1 cellular context compared by ENCODE assay signal in genomic region chr12:58914457-58914856, GRCh38.
A peak's percentile ranks its signal among the peaks of the same experiment; 100 is the strongest.
TF ChIP-seq lines count a peak whose summit lies in the region.

No MANE protein-coding gene starts in this region.

TF ChIP-seq in HEK293, 187 proteins besides CTCF, POLR2A, EP300 and RAD21 (continued from another document):
- TF ChIP-seq, protein P1, sequence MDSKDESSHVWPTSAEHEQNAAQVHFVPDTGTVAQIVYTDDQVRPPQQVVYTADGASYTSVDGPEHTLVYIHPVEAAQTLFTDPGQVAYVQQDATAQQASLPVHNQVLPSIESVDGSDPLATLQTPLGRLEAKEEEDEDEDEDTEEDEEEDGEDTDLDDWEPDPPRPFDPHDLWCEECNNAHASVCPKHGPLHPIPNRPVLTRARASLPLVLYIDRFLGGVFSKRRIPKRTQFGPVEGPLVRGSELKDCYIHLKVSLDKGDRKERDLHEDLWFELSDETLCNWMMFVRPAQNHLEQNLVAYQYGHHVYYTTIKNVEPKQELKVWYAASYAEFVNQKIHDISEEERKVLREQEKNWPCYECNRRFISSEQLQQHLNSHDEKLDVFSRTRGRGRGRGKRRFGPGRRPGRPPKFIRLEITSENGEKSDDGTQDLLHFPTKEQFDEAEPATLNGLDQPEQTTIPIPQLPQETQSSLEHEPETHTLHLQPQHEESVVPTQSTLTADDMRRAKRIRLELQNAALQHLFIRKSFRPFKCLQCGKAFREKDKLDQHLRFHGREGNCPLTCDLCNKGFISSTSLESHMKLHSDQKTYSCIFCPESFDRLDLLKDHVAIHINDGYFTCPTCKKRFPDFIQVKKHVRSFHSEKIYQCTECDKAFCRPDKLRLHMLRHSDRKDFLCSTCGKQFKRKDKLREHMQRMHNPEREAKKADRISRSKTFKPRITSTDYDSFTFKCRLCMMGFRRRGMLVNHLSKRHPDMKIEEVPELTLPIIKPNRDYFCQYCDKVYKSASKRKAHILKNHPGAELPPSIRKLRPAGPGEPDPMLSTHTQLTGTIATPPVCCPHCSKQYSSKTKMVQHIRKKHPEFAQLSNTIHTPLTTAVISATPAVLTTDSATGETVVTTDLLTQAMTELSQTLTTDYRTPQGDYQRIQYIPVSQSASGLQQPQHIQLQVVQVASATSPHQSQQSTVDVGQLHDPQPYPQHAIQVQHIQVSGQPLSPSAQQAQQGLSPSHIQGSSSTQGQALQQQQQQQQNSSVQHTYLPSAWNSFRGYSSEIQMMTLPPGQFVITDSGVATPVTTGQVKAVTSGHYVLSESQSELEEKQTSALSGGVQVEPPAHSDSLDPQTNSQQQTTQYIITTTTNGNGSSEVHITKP (tag by site-specific recombination; IDR thresholded peaks at IDR 0.05) = no peak
- TF ChIP-seq, protein P2, sequence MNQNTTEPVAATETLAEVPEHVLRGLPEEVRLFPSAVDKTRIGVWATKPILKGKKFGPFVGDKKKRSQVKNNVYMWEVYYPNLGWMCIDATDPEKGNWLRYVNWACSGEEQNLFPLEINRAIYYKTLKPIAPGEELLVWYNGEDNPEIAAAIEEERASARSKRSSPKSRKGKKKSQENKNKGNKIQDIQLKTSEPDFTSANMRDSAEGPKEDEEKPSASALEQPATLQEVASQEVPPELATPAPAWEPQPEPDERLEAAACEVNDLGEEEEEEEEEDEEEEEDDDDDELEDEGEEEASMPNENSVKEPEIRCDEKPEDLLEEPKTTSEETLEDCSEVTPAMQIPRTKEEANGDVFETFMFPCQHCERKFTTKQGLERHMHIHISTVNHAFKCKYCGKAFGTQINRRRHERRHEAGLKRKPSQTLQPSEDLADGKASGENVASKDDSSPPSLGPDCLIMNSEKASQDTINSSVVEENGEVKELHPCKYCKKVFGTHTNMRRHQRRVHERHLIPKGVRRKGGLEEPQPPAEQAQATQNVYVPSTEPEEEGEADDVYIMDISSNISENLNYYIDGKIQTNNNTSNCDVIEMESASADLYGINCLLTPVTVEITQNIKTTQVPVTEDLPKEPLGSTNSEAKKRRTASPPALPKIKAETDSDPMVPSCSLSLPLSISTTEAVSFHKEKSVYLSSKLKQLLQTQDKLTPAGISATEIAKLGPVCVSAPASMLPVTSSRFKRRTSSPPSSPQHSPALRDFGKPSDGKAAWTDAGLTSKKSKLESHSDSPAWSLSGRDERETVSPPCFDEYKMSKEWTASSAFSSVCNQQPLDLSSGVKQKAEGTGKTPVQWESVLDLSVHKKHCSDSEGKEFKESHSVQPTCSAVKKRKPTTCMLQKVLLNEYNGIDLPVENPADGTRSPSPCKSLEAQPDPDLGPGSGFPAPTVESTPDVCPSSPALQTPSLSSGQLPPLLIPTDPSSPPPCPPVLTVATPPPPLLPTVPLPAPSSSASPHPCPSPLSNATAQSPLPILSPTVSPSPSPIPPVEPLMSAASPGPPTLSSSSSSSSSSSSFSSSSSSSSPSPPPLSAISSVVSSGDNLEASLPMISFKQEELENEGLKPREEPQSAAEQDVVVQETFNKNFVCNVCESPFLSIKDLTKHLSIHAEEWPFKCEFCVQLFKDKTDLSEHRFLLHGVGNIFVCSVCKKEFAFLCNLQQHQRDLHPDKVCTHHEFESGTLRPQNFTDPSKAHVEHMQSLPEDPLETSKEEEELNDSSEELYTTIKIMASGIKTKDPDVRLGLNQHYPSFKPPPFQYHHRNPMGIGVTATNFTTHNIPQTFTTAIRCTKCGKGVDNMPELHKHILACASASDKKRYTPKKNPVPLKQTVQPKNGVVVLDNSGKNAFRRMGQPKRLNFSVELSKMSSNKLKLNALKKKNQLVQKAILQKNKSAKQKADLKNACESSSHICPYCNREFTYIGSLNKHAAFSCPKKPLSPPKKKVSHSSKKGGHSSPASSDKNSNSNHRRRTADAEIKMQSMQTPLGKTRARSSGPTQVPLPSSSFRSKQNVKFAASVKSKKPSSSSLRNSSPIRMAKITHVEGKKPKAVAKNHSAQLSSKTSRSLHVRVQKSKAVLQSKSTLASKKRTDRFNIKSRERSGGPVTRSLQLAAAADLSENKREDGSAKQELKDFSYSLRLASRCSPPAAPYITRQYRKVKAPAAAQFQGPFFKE (tag by site-specific recombination; IDR thresholded peaks at IDR 0.05; ENCODE audit: borderline replicate concordance) = no peak
- TF ChIP-seq PRDM6 (tag by site-specific recombination; IDR thresholded peaks at IDR 0.05) (peak; percentile 55), ZBTB21 (tag by site-specific recombination; IDR thresholded peaks at IDR 0.05) (peak; percentile 44; the same call in 1 of the 2 replicates), ZNF776 (tag by site-specific recombination; IDR thresholded peaks at IDR 0.05; ENCODE audit: borderline replicate concordance) (no peak), ZNF132 (tag by site-specific recombination; IDR thresholded peaks at IDR 0.05; ENCODE audit: borderline replicate concordance) (no peak), ZNF830 (tag by site-specific recombination; IDR thresholded peaks at IDR 0.05; ENCODE audit: low read depth) (no peak), MEIS1 (CRISPR knock-in tag; IDR thresholded peaks at IDR 0.05; ENCODE audit: borderline replicate concordance) (no peak), WT1 (tag by site-specific recombination; IDR thresholded peaks at IDR 0.05) (peak; percentile 64; the same call in 1 of the 2 replicates), ZNF423 (tag by site-specific recombination; IDR thresholded peaks at IDR 0.05) (no peak), ZNF366 (tag by site-specific recombination; conservative IDR thresholded peaks at IDR 0.05) (peak; percentile 55; the same call in 1 of the 2 replicates), ZNF19 (tag by site-specific recombination; IDR thresholded peaks at IDR 0.05; ENCODE audit: low read depth) (no peak), ZNF629 (tag by site-specific recombination; IDR thresholded peaks at IDR 0.05) (peak; percentile 74), ZNF184 (tag by site-specific recombination; IDR thresholded peaks at IDR 0.05) (no peak), KLF7 (tag by site-specific recombination; IDR thresholded peaks at IDR 0.05; ENCODE audit: borderline replicate concordance) (no peak), ZNF10 (tag by site-specific recombination; IDR thresholded peaks at IDR 0.05) (no peak; the same call in 1 of the 2 replicates)
- TF ChIP-seq, protein P3, sequence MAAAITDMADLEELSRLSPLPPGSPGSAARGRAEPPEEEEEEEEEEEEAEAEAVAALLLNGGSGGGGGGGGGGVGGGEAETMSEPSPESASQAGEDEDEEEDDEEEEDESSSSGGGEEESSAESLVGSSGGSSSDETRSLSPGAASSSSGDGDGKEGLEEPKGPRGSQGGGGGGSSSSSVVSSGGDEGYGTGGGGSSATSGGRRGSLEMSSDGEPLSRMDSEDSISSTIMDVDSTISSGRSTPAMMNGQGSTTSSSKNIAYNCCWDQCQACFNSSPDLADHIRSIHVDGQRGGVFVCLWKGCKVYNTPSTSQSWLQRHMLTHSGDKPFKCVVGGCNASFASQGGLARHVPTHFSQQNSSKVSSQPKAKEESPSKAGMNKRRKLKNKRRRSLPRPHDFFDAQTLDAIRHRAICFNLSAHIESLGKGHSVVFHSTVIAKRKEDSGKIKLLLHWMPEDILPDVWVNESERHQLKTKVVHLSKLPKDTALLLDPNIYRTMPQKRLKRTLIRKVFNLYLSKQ (tag by site-specific recombination; IDR thresholded peaks at IDR 0.05; ENCODE audit: borderline replicate concordance) = no peak
- TF ChIP-seq, protein P4, sequence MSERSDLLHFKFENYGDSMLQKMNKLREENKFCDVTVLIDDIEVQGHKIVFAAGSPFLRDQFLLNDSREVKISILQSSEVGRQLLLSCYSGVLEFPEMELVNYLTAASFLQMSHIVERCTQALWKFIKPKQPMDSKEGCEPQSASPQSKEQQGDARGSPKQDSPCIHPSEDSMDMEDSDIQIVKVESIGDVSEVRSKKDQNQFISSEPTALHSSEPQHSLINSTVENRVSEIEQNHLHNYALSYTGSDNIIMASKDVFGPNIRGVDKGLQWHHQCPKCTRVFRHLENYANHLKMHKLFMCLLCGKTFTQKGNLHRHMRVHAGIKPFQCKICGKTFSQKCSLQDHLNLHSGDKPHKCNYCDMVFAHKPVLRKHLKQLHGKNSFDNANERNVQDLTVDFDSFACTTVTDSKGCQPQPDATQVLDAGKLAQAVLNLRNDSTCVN (tag by site-specific recombination; optimal IDR thresholded peaks at IDR 0.05) = no peak
- TF ChIP-seq, protein P5, sequence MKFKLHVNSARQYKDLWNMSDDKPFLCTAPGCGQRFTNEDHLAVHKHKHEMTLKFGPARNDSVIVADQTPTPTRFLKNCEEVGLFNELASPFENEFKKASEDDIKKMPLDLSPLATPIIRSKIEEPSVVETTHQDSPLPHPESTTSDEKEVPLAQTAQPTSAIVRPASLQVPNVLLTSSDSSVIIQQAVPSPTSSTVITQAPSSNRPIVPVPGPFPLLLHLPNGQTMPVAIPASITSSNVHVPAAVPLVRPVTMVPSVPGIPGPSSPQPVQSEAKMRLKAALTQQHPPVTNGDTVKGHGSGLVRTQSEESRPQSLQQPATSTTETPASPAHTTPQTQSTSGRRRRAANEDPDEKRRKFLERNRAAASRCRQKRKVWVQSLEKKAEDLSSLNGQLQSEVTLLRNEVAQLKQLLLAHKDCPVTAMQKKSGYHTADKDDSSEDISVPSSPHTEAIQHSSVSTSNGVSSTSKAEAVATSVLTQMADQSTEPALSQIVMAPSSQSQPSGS (tag by site-specific recombination; IDR thresholded peaks at IDR 0.05; ENCODE audit: low read depth) = peak; percentile 96
